ENCODE assay signal across 8 cellular contexts in the genomic region with DNA sequence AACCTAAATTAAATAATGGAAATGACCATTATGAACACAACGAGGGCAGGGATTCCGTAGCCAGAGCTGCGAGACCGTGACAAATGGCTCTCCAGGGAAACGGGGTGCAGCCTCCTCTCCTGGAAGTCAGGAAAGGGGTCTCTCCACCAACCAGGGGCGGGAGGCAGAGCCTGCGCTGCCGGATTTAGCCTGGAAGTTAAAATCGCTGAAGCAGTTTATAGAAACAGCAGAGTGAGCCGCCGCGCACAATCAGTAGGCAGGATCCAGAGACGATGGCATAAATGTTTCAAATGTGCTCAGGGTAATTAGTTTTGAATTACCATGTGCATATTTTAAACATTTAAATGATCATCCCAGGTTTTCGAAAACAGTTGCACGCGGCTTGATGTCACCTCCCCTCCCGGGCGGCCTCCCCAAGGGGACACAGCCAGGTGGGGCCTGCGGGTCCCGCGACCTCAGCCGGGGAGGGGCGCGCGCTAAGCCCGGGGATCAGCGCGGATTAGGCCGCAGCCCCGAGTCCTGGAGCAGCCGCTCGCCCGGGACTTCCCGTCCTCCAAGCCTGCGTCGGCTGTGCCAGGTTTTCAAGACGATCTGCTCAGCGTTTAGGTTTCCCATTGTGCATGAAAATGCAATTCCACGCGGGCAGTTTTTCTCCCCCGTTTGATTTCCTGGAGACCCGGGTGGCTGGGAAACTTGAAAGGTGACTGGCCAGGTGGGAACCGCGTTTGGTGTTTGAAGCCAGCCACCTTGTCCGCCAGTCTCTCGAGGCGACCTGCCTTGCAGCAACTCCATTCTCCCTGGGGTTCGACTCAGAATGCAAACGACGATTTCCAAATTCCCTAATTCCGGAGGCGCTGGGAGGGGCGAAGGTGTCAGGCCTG.
DNase-seq lines count a peak whose midpoint lies in the region; ATAC-seq and TF ChIP-seq lines count a peak whose summit lies in the region.

No MANE protein-coding gene starts in this region.

- H2AFZ ChIP-seq in hepatocyte = peak overlapping the region; percentile 20

- no peaks in the 10 kb centered on the region for H3K9me2 ChIP-seq in hepatocyte (replicated peaks; ENCODE audit: insufficient read depth)

- peaks cover 16% of the 10 kb centered on the region for H3K4me1 ChIP-seq in hepatocyte (ENCODE audit: insufficient read depth)

- peak overlapping the region; percentile 90 for H3K4me2 ChIP-seq in hepatocyte

- H3K27ac ChIP-seq in hepatocyte = no peak overlapping the region

- no peaks in the 10 kb centered on the region for H3K36me3 ChIP-seq in hepatocyte (replicated peaks; ENCODE audit: insufficient read depth, low read depth)

- H3K4me3 Mint-ChIP-seq in activated naive CD4-positive, alpha-beta T cell treated with anti-CD3 and anti-CD28 coated beads, Interleukin-2, amount 10 ng/mL, durations not matched to agents 7 days and 5 days = no peak overlapping the region
- peak overlapping the region; percentile 45 for H3K4me3 Mint-ChIP-seq in stimulated activated naive CD8-positive, alpha-beta T cell treated with anti-CD3 and anti-CD28 coated beads, Interleukin-15, Interleukin-2, amounts not matched to agents 100 ng/mL and 50 ng/mL, for 24 hours

- peaks cover 13% of the 10 kb centered on the region for H3K4me1 Mint-ChIP-seq in activated naive CD4-positive, alpha-beta T cell treated with anti-CD3 and anti-CD28 coated beads, Interleukin-2, amount 10 ng/mL, durations not matched to agents 7 days and 5 days
- peaks cover 13% of the 10 kb centered on the region for H3K4me1 Mint-ChIP-seq in stimulated activated naive CD8-positive, alpha-beta T cell treated with anti-CD3 and anti-CD28 coated beads, Interleukin-15, Interleukin-2, amounts not matched to agents 100 ng/mL and 50 ng/mL, for 24 hours (ENCODE audit: low read depth)

- peaks cover 2% of the 10 kb centered on the region for H3K36me3 Mint-ChIP-seq in activated naive CD4-positive, alpha-beta T cell treated with anti-CD3 and anti-CD28 coated beads, Interleukin-2, amount 10 ng/mL, durations not matched to agents 7 days and 5 days
- H3K36me3 Mint-ChIP-seq in stimulated activated naive CD8-positive, alpha-beta T cell treated with anti-CD3 and anti-CD28 coated beads, Interleukin-15, Interleukin-2, amounts not matched to agents 100 ng/mL and 50 ng/mL, for 24 hours (ENCODE audit: low read depth) = no peaks in the 10 kb centered on the region

- peak; percentile 18 for DNase-seq in activated CD4-positive, alpha-beta T cell treated with anti-CD3 and anti-CD28 coated beads for 48 hours
- DNase-seq in activated CD4-positive, alpha-beta T cell treated with anti-CD3 and anti-CD28 coated beads for 4 hours = no peak
- DNase-seq in activated naive CD4-positive, alpha-beta T cell treated with anti-CD3 and anti-CD28 coated beads, Interleukin-2, amount 10 ng/mL, durations not matched to agents 7 days and 5 days = peak; percentile 37
- peak; percentile 54 for DNase-seq in hepatocyte (ENCODE audit: low spot score)

- ATAC-seq in HG03025 (IDR thresholded peaks at IDR 0.05; ENCODE audit: low FRiP score, unreplicated experiment) (no peak), HG03432 (IDR thresholded peaks at IDR 0.05; ENCODE audit: unreplicated experiment) (no peak), GM21717 (IDR thresholded peaks at IDR 0.05; ENCODE audit: unreplicated experiment) (no peak)

- H3K27ac Mint-ChIP-seq in activated naive CD4-positive, alpha-beta T cell treated with anti-CD3 and anti-CD28 coated beads, Interleukin-2, amount 10 ng/mL, durations not matched to agents 7 days and 5 days = no peak overlapping the region
- no peak overlapping the region for H3K27ac Mint-ChIP-seq in stimulated activated naive CD8-positive, alpha-beta T cell treated with anti-CD3 and anti-CD28 coated beads, Interleukin-15, Interleukin-2, amounts not matched to agents 100 ng/mL and 50 ng/mL, for 24 hours

- H4K20me1 ChIP-seq in hepatocyte (ENCODE audit: insufficient read depth, poor library complexity, severe bottlenecking) = no peaks in the 10 kb centered on the region

- H3K4me3 ChIP-seq in hepatocyte = peak overlapping the region; percentile 19

- peaks cover 68% of the 10 kb centered on the region for H3K27me3 ChIP-seq in hepatocyte

- no peak for TF ChIP-seq CTCF in hepatocyte (IDR thresholded peaks at IDR 0.05; ENCODE audit: poor library complexity)

- H3K79me2 ChIP-seq in hepatocyte = no peaks in the 10 kb centered on the region

- CTCF ChIA-PET in activated naive CD4-positive, alpha-beta T cell treated with anti-CD3 and anti-CD28 coated beads, Interleukin-2, amount 10 ng/mL, durations not matched to agents 7 days and 5 days (lab: Charles Lee) = interaction anchor here (1.0 to 1.6 kb wide), 6 partner anchors 11 to 474 kb away, joined by 3 to 16 read pairs (median 5); a partner anchor contains a TSS

- no peaks in the 10 kb centered on the region for H3K9me3 Mint-ChIP-seq in activated naive CD4-positive, alpha-beta T cell treated with anti-CD3 and anti-CD28 coated beads, Interleukin-2, amount 10 ng/mL, durations not matched to agents 7 days and 5 days
- H3K9me3 Mint-ChIP-seq in stimulated activated naive CD8-positive, alpha-beta T cell treated with anti-CD3 and anti-CD28 coated beads, Interleukin-15, Interleukin-2, amounts not matched to agents 100 ng/mL and 50 ng/mL, for 24 hours = no peaks in the 10 kb centered on the region

- WGBS in hepatocyte (ENCODE audit: low lambda C conversion rate, missing lambda C conversion rate) = 14% methylated on average over 53 of the region's 53 CpGs

- H3K27me3 Mint-ChIP-seq in activated naive CD4-positive, alpha-beta T cell treated with anti-CD3 and anti-CD28 coated beads, Interleukin-2, amount 10 ng/mL, durations not matched to agents 7 days and 5 days = peaks cover 91% of the 10 kb centered on the region
- peaks cover 47% of the 10 kb centered on the region for H3K27me3 Mint-ChIP-seq in stimulated activated naive CD8-positive, alpha-beta T cell treated with anti-CD3 and anti-CD28 coated beads, Interleukin-15, Interleukin-2, amounts not matched to agents 100 ng/mL and 50 ng/mL, for 24 hours

- H3K9me3 ChIP-seq in hepatocyte (ENCODE audit: low read depth) = no peaks in the 10 kb centered on the region

Comparison
In these comparisons a context has a peak if more than half of its experiments do, and no peak if none do; other contexts are left out.
1. DNase-seq: peak in activated CD4-positive, alpha-beta T cell treated with anti-CD3 and anti-CD28 coated beads for 48 hours (single experiment), activated naive CD4-positive, alpha-beta T cell treated with anti-CD3 and anti-CD28 coated beads, Interleukin-2, amount 10 ng/mL, durations not matched to agents 7 days and 5 days (single experiment) and hepatocyte (single experiment); none in activated CD4-positive, alpha-beta T cell treated with anti-CD3 and anti-CD28 coated beads for 4 hours (0 of 2).